ENCODE assay signal across 1 cellular context in the genomic region with DNA sequence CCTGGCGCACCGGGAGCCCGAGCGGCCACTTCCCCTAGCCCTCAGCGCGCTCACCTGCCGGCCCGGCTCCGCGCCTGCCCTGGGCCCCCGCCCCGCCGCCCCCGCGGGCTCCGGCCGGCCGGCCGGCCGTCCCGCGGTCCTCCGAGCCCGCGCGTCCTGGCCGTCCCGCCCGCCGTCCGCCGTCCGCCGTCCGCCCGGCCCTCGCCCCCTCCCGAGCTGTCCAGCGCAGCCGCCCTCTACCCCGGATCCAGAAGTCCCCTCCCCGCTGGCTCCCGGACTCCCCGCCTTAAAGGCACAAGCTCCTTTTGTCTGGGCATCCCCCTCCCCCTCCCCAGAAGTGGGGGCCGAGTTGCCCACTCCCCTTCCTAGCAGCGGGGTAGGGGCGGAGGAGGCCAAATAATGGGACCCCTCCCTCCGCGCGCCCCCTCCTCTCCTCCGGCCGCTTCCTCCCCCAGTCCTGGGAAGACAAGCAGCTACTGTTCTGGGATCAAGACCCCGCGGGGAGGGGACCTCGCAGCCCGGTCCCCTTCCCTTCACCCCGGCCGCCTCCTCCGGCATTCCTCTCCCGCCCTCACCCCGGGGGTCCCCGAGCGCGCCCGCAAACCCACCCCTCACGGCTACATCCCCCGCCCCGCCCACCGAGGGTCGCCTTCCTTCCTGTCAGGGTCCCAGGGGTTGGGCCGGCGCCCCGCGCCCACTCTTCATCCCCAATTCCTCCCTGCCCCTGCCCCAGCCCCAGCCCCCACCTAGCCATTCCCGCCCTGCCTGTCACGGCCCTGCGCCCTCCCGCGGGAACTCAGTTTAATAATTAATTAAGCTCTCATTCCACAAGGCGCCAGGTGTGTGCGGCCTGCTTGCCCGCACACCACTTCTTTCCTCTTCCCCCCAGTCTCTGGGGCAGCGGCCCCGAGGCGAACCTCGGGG.
TF ChIP-seq lines count a peak whose summit lies in the region.

Gene ADCY6, minus strand, starts transcription at position 238 of the 924 bp plus-strand sequence. CDS start 5,655 bp downstream, outside the sequence.

TF ChIP-seq in HepG2, 621 proteins besides CTCF, POLR2A, EP300 and RAD21 (continued from another document and continues in another):
- TF ChIP-seq, protein P1, sequence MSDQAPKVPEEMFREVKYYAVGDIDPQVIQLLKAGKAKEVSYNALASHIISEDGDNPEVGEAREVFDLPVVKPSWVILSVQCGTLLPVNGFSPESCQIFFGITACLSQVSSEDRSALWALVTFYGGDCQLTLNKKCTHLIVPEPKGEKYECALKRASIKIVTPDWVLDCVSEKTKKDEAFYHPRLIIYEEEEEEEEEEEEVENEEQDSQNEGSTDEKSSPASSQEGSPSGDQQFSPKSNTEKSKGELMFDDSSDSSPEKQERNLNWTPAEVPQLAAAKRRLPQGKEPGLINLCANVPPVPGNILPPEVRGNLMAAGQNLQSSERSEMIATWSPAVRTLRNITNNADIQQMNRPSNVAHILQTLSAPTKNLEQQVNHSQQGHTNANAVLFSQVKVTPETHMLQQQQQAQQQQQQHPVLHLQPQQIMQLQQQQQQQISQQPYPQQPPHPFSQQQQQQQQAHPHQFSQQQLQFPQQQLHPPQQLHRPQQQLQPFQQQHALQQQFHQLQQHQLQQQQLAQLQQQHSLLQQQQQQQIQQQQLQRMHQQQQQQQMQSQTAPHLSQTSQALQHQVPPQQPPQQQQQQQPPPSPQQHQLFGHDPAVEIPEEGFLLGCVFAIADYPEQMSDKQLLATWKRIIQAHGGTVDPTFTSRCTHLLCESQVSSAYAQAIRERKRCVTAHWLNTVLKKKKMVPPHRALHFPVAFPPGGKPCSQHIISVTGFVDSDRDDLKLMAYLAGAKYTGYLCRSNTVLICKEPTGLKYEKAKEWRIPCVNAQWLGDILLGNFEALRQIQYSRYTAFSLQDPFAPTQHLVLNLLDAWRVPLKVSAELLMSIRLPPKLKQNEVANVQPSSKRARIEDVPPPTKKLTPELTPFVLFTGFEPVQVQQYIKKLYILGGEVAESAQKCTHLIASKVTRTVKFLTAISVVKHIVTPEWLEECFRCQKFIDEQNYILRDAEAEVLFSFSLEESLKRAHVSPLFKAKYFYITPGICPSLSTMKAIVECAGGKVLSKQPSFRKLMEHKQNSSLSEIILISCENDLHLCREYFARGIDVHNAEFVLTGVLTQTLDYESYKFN (CRISPR knock-in tag; conservative IDR thresholded peaks at IDR 0.05), result no peak
- 0 out of 2 replicates have a peak, but pooled peaks have one; percentile 8 for TF ChIP-seq ISL2 (CRISPR knock-in tag; IDR thresholded peaks at IDR 0.05)
- no peak for TF ChIP-seq TMF1 (CRISPR knock-in tag; IDR thresholded peaks at IDR 0.05; ENCODE audit: low read depth)
- TF ChIP-seq, protein P2, sequence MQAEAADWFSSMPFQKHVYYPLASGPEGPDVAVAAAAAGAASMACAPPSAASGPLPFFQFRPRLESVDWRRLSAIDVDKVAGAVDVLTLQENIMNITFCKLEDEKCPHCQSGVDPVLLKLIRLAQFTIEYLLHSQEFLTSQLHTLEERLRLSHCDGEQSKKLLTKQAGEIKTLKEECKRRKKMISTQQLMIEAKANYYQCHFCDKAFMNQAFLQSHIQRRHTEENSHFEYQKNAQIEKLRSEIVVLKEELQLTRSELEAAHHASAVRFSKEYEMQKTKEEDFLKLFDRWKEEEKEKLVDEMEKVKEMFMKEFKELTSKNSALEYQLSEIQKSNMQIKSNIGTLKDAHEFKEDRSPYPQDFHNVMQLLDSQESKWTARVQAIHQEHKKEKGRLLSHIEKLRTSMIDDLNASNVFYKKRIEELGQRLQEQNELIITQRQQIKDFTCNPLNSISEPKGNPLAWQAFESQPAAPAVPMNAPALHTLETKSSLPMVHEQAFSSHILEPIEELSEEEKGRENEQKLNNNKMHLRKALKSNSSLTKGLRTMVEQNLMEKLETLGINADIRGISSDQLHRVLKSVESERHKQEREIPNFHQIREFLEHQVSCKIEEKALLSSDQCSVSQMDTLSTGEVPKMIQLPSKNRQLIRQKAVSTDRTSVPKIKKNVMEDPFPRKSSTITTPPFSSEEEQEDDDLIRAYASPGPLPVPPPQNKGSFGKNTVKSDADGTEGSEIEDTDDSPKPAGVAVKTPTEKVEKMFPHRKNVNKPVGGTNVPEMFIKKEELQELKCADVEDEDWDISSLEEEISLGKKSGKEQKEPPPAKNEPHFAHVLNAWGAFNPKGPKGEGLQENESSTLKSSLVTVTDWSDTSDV (CRISPR knock-in tag; IDR thresholded peaks at IDR 0.05), result no peak
- TF ChIP-seq ZMAT3 (CRISPR knock-in tag; conservative IDR thresholded peaks at IDR 0.05), result no peak
- no peak for TF ChIP-seq MTF1 (CRISPR knock-in tag; IDR thresholded peaks at IDR 0.05)
- no peak for TF ChIP-seq ZNF101 (CRISPR knock-in tag; IDR thresholded peaks at IDR 0.05; ENCODE audit: borderline replicate concordance, low read depth)
- TF ChIP-seq XBP1 (CRISPR knock-in tag; IDR thresholded peaks at IDR 0.05), result no peak
- TF ChIP-seq, protein P3, sequence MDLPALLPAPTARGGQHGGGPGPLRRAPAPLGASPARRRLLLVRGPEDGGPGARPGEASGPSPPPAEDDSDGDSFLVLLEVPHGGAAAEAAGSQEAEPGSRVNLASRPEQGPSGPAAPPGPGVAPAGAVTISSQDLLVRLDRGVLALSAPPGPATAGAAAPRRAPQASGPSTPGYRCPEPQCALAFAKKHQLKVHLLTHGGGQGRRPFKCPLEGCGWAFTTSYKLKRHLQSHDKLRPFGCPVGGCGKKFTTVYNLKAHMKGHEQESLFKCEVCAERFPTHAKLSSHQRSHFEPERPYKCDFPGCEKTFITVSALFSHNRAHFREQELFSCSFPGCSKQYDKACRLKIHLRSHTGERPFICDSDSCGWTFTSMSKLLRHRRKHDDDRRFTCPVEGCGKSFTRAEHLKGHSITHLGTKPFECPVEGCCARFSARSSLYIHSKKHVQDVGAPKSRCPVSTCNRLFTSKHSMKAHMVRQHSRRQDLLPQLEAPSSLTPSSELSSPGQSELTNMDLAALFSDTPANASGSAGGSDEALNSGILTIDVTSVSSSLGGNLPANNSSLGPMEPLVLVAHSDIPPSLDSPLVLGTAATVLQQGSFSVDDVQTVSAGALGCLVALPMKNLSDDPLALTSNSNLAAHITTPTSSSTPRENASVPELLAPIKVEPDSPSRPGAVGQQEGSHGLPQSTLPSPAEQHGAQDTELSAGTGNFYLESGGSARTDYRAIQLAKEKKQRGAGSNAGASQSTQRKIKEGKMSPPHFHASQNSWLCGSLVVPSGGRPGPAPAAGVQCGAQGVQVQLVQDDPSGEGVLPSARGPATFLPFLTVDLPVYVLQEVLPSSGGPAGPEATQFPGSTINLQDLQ (CRISPR knock-in tag; IDR thresholded peaks at IDR 0.05), result no peak
- TF ChIP-seq, protein P4, sequence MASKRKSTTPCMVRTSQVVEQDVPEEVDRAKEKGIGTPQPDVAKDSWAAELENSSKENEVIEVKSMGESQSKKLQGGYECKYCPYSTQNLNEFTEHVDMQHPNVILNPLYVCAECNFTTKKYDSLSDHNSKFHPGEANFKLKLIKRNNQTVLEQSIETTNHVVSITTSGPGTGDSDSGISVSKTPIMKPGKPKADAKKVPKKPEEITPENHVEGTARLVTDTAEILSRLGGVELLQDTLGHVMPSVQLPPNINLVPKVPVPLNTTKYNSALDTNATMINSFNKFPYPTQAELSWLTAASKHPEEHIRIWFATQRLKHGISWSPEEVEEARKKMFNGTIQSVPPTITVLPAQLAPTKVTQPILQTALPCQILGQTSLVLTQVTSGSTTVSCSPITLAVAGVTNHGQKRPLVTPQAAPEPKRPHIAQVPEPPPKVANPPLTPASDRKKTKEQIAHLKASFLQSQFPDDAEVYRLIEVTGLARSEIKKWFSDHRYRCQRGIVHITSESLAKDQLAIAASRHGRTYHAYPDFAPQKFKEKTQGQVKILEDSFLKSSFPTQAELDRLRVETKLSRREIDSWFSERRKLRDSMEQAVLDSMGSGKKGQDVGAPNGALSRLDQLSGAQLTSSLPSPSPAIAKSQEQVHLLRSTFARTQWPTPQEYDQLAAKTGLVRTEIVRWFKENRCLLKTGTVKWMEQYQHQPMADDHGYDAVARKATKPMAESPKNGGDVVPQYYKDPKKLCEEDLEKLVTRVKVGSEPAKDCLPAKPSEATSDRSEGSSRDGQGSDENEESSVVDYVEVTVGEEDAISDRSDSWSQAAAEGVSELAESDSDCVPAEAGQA (IDR thresholded peaks at IDR 0.05; ENCODE audit: low read depth), result no peak
- TF ChIP-seq, protein P4 (CRISPR knock-in tag; IDR thresholded peaks at IDR 0.05; ENCODE audit: borderline replicate concordance), result no peak
- TF ChIP-seq TFDP2 (CRISPR knock-in tag; IDR thresholded peaks at IDR 0.05), result peak; percentile 50; the same call in 1 of the 2 replicates
- no peak for TF ChIP-seq ZNF232 (CRISPR knock-in tag; IDR thresholded peaks at IDR 0.05; ENCODE audit: borderline replicate concordance)
- TF ChIP-seq GTF2F1 (IDR thresholded peaks at IDR 0.05; ENCODE audit: low read length), result no peak
- TF ChIP-seq NFRKB (IDR thresholded peaks at IDR 0.05), result no peak
- TF ChIP-seq ZNF75D (CRISPR knock-in tag; IDR thresholded peaks at IDR 0.05; ENCODE audit: borderline replicate concordance), result no peak
- TF ChIP-seq DRAP1 (CRISPR knock-in tag; IDR thresholded peaks at IDR 0.05), result no peak
- TF ChIP-seq ZNF343 (CRISPR knock-in tag; IDR thresholded peaks at IDR 0.05), result 0 out of 2 replicates have a peak, but pooled peaks have one; percentile 21
- TF ChIP-seq SETDB1 (CRISPR knock-in tag; IDR thresholded peaks at IDR 0.05; ENCODE audit: borderline replicate concordance), result no peak
- TF ChIP-seq MTA1 (CRISPR knock-in tag; IDR thresholded peaks at IDR 0.05; ENCODE audit: borderline replicate concordance), result no peak
- TF ChIP-seq JARID2 (CRISPR knock-in tag; IDR thresholded peaks at IDR 0.05; ENCODE audit: insufficient replicate concordance), result no peak
- TF ChIP-seq MIXL1 (CRISPR knock-in tag; IDR thresholded peaks at IDR 0.05), result 0 out of 2 replicates have a peak, but pooled peaks have one; percentile 24
- no peak for TF ChIP-seq SNAI1 (CRISPR knock-in tag; IDR thresholded peaks at IDR 0.05; ENCODE audit: borderline replicate concordance)
- TF ChIP-seq LCORL (IDR thresholded peaks at IDR 0.05), result no peak
- TF ChIP-seq LCORL (CRISPR knock-in tag; IDR thresholded peaks at IDR 0.05), result no peak
- TF ChIP-seq ZNF672 (CRISPR knock-in tag; IDR thresholded peaks at IDR 0.05), result no peak
- TF ChIP-seq, protein P5, sequence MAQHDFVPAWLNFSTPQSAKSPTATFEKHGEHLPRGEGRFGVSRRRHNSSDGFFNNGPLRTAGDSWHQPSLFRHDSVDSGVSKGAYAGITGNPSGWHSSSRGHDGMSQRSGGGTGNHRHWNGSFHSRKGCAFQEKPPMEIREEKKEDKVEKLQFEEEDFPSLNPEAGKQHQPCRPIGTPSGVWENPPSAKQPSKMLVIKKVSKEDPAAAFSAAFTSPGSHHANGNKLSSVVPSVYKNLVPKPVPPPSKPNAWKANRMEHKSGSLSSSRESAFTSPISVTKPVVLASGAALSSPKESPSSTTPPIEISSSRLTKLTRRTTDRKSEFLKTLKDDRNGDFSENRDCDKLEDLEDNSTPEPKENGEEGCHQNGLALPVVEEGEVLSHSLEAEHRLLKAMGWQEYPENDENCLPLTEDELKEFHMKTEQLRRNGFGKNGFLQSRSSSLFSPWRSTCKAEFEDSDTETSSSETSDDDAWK (CRISPR knock-in tag; IDR thresholded peaks at IDR 0.05), result no peak
- no peak for TF ChIP-seq ZNF431 (CRISPR knock-in tag; IDR thresholded peaks at IDR 0.05; ENCODE audit: borderline replicate concordance, low read depth)
- no peak for TF ChIP-seq ZFYVE20 (CRISPR knock-in tag; IDR thresholded peaks at IDR 0.05; ENCODE audit: borderline replicate concordance, low read depth)
- TF ChIP-seq, protein P6, sequence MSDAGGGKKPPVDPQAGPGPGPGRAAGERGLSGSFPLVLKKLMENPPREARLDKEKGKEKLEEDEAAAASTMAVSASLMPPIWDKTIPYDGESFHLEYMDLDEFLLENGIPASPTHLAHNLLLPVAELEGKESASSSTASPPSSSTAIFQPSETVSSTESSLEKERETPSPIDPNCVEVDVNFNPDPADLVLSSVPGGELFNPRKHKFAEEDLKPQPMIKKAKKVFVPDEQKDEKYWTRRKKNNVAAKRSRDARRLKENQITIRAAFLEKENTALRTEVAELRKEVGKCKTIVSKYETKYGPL (CRISPR knock-in tag; IDR thresholded peaks at IDR 0.05), result no peak
- no peak for TF ChIP-seq ARID2 (CRISPR knock-in tag; IDR thresholded peaks at IDR 0.05; ENCODE audit: borderline replicate concordance)
- TF ChIP-seq ZSCAN9 (CRISPR knock-in tag; IDR thresholded peaks at IDR 0.05; ENCODE audit: borderline replicate concordance), result no peak
- TF ChIP-seq ZNF704 (CRISPR knock-in tag; IDR thresholded peaks at IDR 0.05; ENCODE audit: borderline replicate concordance), result no peak
- TF ChIP-seq AGO2 (optimal IDR thresholded peaks at IDR 0.05; ENCODE audit: low read depth, low read length), result no peak
